ENCODE assay signal across 1 cellular context in genomic region chr19:4811328-4812131, GRCh38.
TF ChIP-seq lines count a peak whose summit lies in the region.

No MANE protein-coding gene starts in this region.

TF ChIP-seq in neural cell, 6 proteins besides CTCF, POLR2A, EP300 and RAD21:
- TF ChIP-seq EZH2 (IDR thresholded peaks at IDR 0.05; ENCODE audit: borderline replicate concordance, insufficient read depth, low read length, poor library complexity, severe bottlenecking) (no peak), SMC3 (conservative IDR thresholded peaks at IDR 0.05; ENCODE audit: poor library complexity) (peak; percentile 36), POLR2AphosphoS5 (IDR thresholded peaks at IDR 0.05) (no peak)
